In genomic region chr21:42848932-42849758, GRCh38 we compare ENCODE assay signal across 25 cellular contexts. TPM values are rescaled to one million over a fixed set of nuclear protein-coding genes. Genes with fewer than 3 reads are reported as not detected.
DNase-seq lines count a peak whose midpoint lies in the region; ATAC-seq and TF ChIP-seq lines count a peak whose summit lies in the region.
"Had no signal": no experiment of that assay in that cellular context is flagged by ENCODE, and none has a peak within 500 bp of the region (broad histone marks: within the 10 kb centered on the region; RNA-seq: fewer than 3 reads in every experiment).

No MANE protein-coding gene starts in this region.

- no CpG with 5 or more reads among the region's 54 CpGs for WGBS in neuronal stem cell (ENCODE audit: extremely low coverage in 2 of 2, insufficient read length in 2 of 2, insufficient replicate concordance in 1 of 2), 2 donors

- POLR2A ChIA-PET in HEK293 (lab: Yijun Ruan, JAX) = no interaction called here

- no peak overlapping the region for H3K4me3 Mint-ChIP-seq in activated T-cell treated with anti-CD3 and anti-CD28 coated beads, Interleukin-2, amount 50 U/mL, for 24 hours
- H3K4me3 Mint-ChIP-seq in effector memory CD8-positive, alpha-beta T cell = no peak overlapping the region
- H3K4me3 Mint-ChIP-seq: activated CD8-positive, alpha-beta memory T cell treated with anti-CD3 and anti-CD28 coated beads, Interleukin-2, amount 10 ng/mL, durations not matched to agents 7 days and 5 days; activated T-helper 1 cell treated with anti-CD3 and anti-CD28 coated beads, Interleukin-12 subunit alpha, Interleukin-12 subunit beta, Interleukin-2, Interleukin-4 antibody, amounts not matched to agents 30 ng/mL and 10 ng/mL and 1 ng/mL, durations not matched to agents 14 hours and 24 hours and 36 hours; stimulated activated memory B cell treated with anti-CD40 and anti-IgM and Interleukin-4, amounts not matched to agents 10 μg/mL and 1 μg/mL and 100 μg/mL, for 72 hours had no signal

- no peak for DNase-seq in activated T-cell treated with anti-CD3 and anti-CD28 coated beads, Interleukin-2, amount 50 U/mL, for 24 hours
- no peak for DNase-seq in activated T-cell treated with anti-CD3 and anti-CD28 coated beads, Interleukin-2, amount 50 U/mL, for 1 hour
- no peak for DNase-seq in effector memory CD8-positive, alpha-beta T cell
- DNase-seq in neuronal stem cell (ENCODE audit: low spot score) = no peak
- no peak for DNase-seq in NCI-H1417 (lab: John Stamatoyannopoulos, UW)
- no peak for DNase-seq in glomerular visceral epithelial cell (ENCODE audit: extremely low spot score)
- no peak for DNase-seq in NCI-H1105 (lab: John Stamatoyannopoulos, UW)
- DNase-seq: activated CD8-positive, alpha-beta memory T cell treated with anti-CD3 and anti-CD28 coated beads, Interleukin-2, amount 10 ng/mL, durations not matched to agents 7 days and 5 days; BE2C; DMS53; GDM1; GOT3; KBM-7; MG63; NCI-H1436 treated with DMSO at 0.1 percent for 48 hours; NCI-H524 treated with DMSO at 0.1 percent for 48 hours; stimulated activated CD4-positive, alpha-beta T cell treated with anti-CD3 and anti-CD28 coated beads, Interleukin-2, amount 100 ng/mL, for 48 hours; T-helper 1 cell had no signal

- H3K4me1 Mint-ChIP-seq in activated T-cell treated with anti-CD3 and anti-CD28 coated beads, Interleukin-2, amount 50 U/mL, for 24 hours (ENCODE audit: low read depth) = peaks cover 14% of the 10 kb centered on the region
- peaks cover 3 to 12% of the 10 kb centered on the region in 2 donors for H3K4me1 Mint-ChIP-seq in effector memory CD8-positive, alpha-beta T cell (ENCODE audit: low read depth in 2 of 2)

- H4K91ac ChIP-seq in neuronal stem cell (ENCODE audit: low read depth, low read length, poor library complexity) = peak overlapping the region; percentile 72

- H3K9ac ChIP-seq in neuronal stem cell (ENCODE audit: low read depth, low read length, poor library complexity) = no peak overlapping the region

- no peak for TF ChIP-seq CTCF in HEK293 (tag by site-specific recombination; IDR thresholded peaks at IDR 0.05)

- no peak overlapping the region for H2BK15ac ChIP-seq in neuronal stem cell (ENCODE audit: low read length)

- H3K18ac ChIP-seq in neuronal stem cell (ENCODE audit: low read length) = no peak overlapping the region

- H2BK5ac ChIP-seq in neuronal stem cell (ENCODE audit: low read length) = peak overlapping the region; percentile 24

- H3K23ac ChIP-seq in neuronal stem cell (ENCODE audit: low read depth, low read length, poor library complexity) = peak overlapping the region; percentile 80

- H3K27ac ChIP-seq in HEK293 (ENCODE audit: extremely low read depth, low read depth, low read length) = no peak overlapping the region
- no peak overlapping the region for H3K27ac ChIP-seq in neuronal stem cell (replicated peaks; ENCODE audit: low read length)
- H3K27ac ChIP-seq: breast epithelium, coronary artery, gastroesophageal sphincter had no signal

- peak overlapping the region; percentile 27 for H3K27ac Mint-ChIP-seq in activated T-cell treated with anti-CD3 and anti-CD28 coated beads, Interleukin-2, amount 50 U/mL, for 24 hours
- H3K27ac Mint-ChIP-seq in effector memory CD8-positive, alpha-beta T cell = peak overlapping the region; percentile 25 to 72
- H3K27ac Mint-ChIP-seq: activated CD8-positive, alpha-beta memory T cell treated with anti-CD3 and anti-CD28 coated beads, Interleukin-2, amount 10 ng/mL, durations not matched to agents 7 days and 5 days; activated T-helper 1 cell treated with anti-CD3 and anti-CD28 coated beads, Interleukin-12 subunit alpha, Interleukin-12 subunit beta, Interleukin-2, Interleukin-4 antibody, amounts not matched to agents 30 ng/mL and 10 ng/mL and 1 ng/mL, durations not matched to agents 14 hours and 24 hours and 36 hours; stimulated activated memory B cell treated with anti-CD40 and anti-IgM and Interleukin-4, amounts not matched to agents 10 μg/mL and 1 μg/mL and 100 μg/mL, for 72 hours had no signal

- no peak overlapping the region for H3K4ac ChIP-seq in neuronal stem cell (ENCODE audit: low read length)

- H2AFZ ChIP-seq in neuronal stem cell (ENCODE audit: low read length) = no peak overlapping the region

- H3K27me3 ChIP-seq in neuronal stem cell (ENCODE audit: control insufficient read depth in 3 of 3, insufficient read depth in 3 of 3, low read depth in 1 of 3, low read length in 3 of 3) = no peaks in the 10 kb centered on the region
- H3K27me3 ChIP-seq: BE2C, breast epithelium, gastroesophageal sphincter, MG63 had no signal

- CTCF ChIA-PET in HEK293 (lab: Yijun Ruan, JAX) = interaction anchor here (0.7 to 1.1 kb wide), 4 partner anchors 15 to 1197 kb away, joined by 3 to 4 read pairs (median 4); no protein-coding TSS in a partner anchor

- no peaks in the 10 kb centered on the region for H3K27me3 Mint-ChIP-seq in activated T-cell treated with anti-CD3 and anti-CD28 coated beads, Interleukin-2, amount 50 U/mL, for 24 hours
- H3K27me3 Mint-ChIP-seq in effector memory CD8-positive, alpha-beta T cell = no peaks in the 10 kb centered on the region
- H3K27me3 Mint-ChIP-seq: activated CD8-positive, alpha-beta memory T cell treated with anti-CD3 and anti-CD28 coated beads, Interleukin-2, amount 10 ng/mL, durations not matched to agents 7 days and 5 days; stimulated activated memory B cell treated with anti-CD40 and anti-IgM and Interleukin-4, amounts not matched to agents 10 μg/mL and 1 μg/mL and 100 μg/mL, for 72 hours had no signal

- ATAC-seq in effector memory CD8-positive, alpha-beta T cell (replicated peaks) = no peak
- ATAC-seq: activated CD8-positive, alpha-beta memory T cell treated with anti-CD3 and anti-CD28 coated beads, Interleukin-2, amount 10 ng/mL, durations not matched to agents 7 days and 5 days; gastroesophageal sphincter; stimulated activated memory B cell treated with anti-CD40 and anti-IgM and Interleukin-4, amounts not matched to agents 10 μg/mL and 1 μg/mL and 100 μg/mL, for 72 hours had no signal

- no peak overlapping the region for H3K4me2 ChIP-seq in neuronal stem cell (ENCODE audit: insufficient read depth, low read length, poor library complexity, severe bottlenecking)
- H3K4me2 ChIP-seq: smooth muscle cell had no signal

- no peak overlapping the region for H3K14ac ChIP-seq in neuronal stem cell (ENCODE audit: low read length)

- H3K4me1 ChIP-seq in HEK293 (ENCODE audit: control insufficient read depth, insufficient read depth, low read length) (no peaks in the 10 kb centered on the region), neuronal stem cell (ENCODE audit: control insufficient read depth in 2 of 2, insufficient read depth in 1 of 2, low read depth in 1 of 2, low read length in 2 of 2) (peaks cover 0 to 4% of the 10 kb centered on the region in 2 donors)
- H3K4me1 ChIP-seq: BE2C, breast epithelium had no signal

- no peaks in the 10 kb centered on the region for H3K9me3 ChIP-seq in HEK293 (ENCODE audit: control insufficient read depth, insufficient read depth, low read depth, low read length)
- H3K9me3 ChIP-seq in neuronal stem cell (replicated peaks in 1 of 2; ENCODE audit: control insufficient read depth in 2 of 2, insufficient read depth in 1 of 2, low read depth in 1 of 2, low read length in 2 of 2) = peaks cover 0 to 2% of the 10 kb centered on the region in 2 donors
- H3K9me3 ChIP-seq: BE2C, breast epithelium, gastroesophageal sphincter, MG63 had no signal

- peaks cover 20% of the 10 kb centered on the region for H3K79me1 ChIP-seq in neuronal stem cell (ENCODE audit: low read depth, low read length)

- no peaks in the 10 kb centered on the region for H3K9me3 Mint-ChIP-seq in activated T-cell treated with anti-CD3 and anti-CD28 coated beads, Interleukin-2, amount 50 U/mL, for 24 hours
- H3K9me3 Mint-ChIP-seq in effector memory CD8-positive, alpha-beta T cell = peaks cover 0 to 1% of the 10 kb centered on the region in 2 donors
- H3K9me3 Mint-ChIP-seq: activated T-helper 1 cell treated with anti-CD3 and anti-CD28 coated beads, Interleukin-12 subunit alpha, Interleukin-12 subunit beta, Interleukin-2, Interleukin-4 antibody, amounts not matched to agents 30 ng/mL and 10 ng/mL and 1 ng/mL, durations not matched to agents 14 hours and 24 hours and 36 hours had no signal

- no peak overlapping the region for H3K4me3 ChIP-seq in HEK293 (ENCODE audit: low read depth, low read length)
- H3K4me3 ChIP-seq in neuronal stem cell (ENCODE audit: low read length in 2 of 2) = peak overlapping the region in 1 of 2 donors; percentile 39
- H3K4me3 ChIP-seq: breast epithelium, coronary artery, gastroesophageal sphincter, MG63, smooth muscle cell had no signal

- H2BK120ac ChIP-seq in neuronal stem cell (ENCODE audit: low read depth, low read length) = no peak overlapping the region

- H2BK12ac ChIP-seq in neuronal stem cell (ENCODE audit: low read length) = no peak overlapping the region

- peaks cover 15 to 94% of the 10 kb centered on the region in 2 experiments for H3K36me3 ChIP-seq in HEK293 (ENCODE audit: control insufficient read depth in 2 of 2, insufficient read depth in 1 of 2, low read length in 2 of 2)
- peaks cover 58 to 90% of the 10 kb centered on the region in 2 donors for H3K36me3 ChIP-seq in neuronal stem cell (replicated peaks in 1 of 2; ENCODE audit: control insufficient read depth in 2 of 2, insufficient read depth in 2 of 2, low read length in 2 of 2)
- H3K36me3 ChIP-seq: breast epithelium had no signal

- H4K8ac ChIP-seq in neuronal stem cell (ENCODE audit: low read depth, low read length) = peak overlapping the region; percentile 17

- peaks cover 98% of the 10 kb centered on the region for H3K36me3 Mint-ChIP-seq in activated T-cell treated with anti-CD3 and anti-CD28 coated beads, Interleukin-2, amount 50 U/mL, for 24 hours (ENCODE audit: low read depth)
- peaks cover 39% of the 10 kb centered on the region for H3K36me3 Mint-ChIP-seq in effector memory CD8-positive, alpha-beta T cell (ENCODE audit: insufficient read depth)

- H2AK5ac ChIP-seq in neuronal stem cell (ENCODE audit: low read depth, low read length) = no peak overlapping the region

TF ChIP-seq in HEK293, 187 proteins besides CTCF, POLR2A, EP300 and RAD21:
- TF ChIP-seq ZNF211 (tag by site-specific recombination; IDR thresholded peaks at IDR 0.05; ENCODE audit: low read depth) (no peak), ZNF600 (tag by site-specific recombination; IDR thresholded peaks at IDR 0.05) (peak; percentile 73)

RNA-seq across cellular contexts. Expression of gene WDR4, which starts 30.2 kb away (rescaled TPM):
- 6.2 TPM for polyA plus RNA-seq in neuronal stem cell (2013, experiment 1 of 2)
- polyA plus RNA-seq in neuronal stem cell (2013, experiment 2 of 2) = 6.2 TPM

RNA-seq across cellular contexts. Expression of gene NDUFV3, which starts 44.0 kb away (rescaled TPM):
- 25.5 TPM for polyA plus RNA-seq in neuronal stem cell (2013, experiment 1 of 2)
- 25.6 TPM for polyA plus RNA-seq in neuronal stem cell (2013, experiment 2 of 2)
